Comparison of ENCODE assay signal across 9 cellular contexts in genomic region chr14:99568567-99569560, GRCh38. TPM values are rescaled to one million over a fixed set of nuclear protein-coding genes. Genes with fewer than 3 reads are reported as not detected.
A peak's percentile ranks its signal among the peaks of the same experiment; 100 is the strongest.
DNase-seq lines count a peak whose midpoint lies in the region; ATAC-seq and TF ChIP-seq lines count a peak whose summit lies in the region.
"Had no signal": no experiment of that assay in that cellular context is flagged by ENCODE, and none has a peak within 500 bp of the region (broad histone marks: within the 10 kb centered on the region; RNA-seq: fewer than 3 reads in every experiment).

No MANE protein-coding gene starts in this region.

- H3K27me3 ChIP-seq in WERI-Rb-1 (ENCODE audit: insufficient read depth, low read depth, severe bottlenecking), result no peaks in the 10 kb centered on the region
- H3K27me3 ChIP-seq in CD4-positive, alpha-beta T cell (ENCODE audit: control insufficient read depth, insufficient read depth, low read length), result no peaks in the 10 kb centered on the region

- intact Hi-C loops in CD4-positive, alpha-beta T cell (cut with DNase I, micrococcal nuclease), result no loop called here

- POLR2A ChIA-PET in CD4-positive, alpha-beta T cell (lab: Charles Lee), result no interaction called here

- no peak overlapping the region for H3K4me3 ChIP-seq in WERI-Rb-1 (ENCODE audit: low read depth, low read length)
- H3K4me3 ChIP-seq: SK-N-MC had no signal

- no peaks in the 10 kb centered on the region for H3K36me3 Mint-ChIP-seq in CD4-positive, alpha-beta T cell (ENCODE audit: low read depth)

- no peak overlapping the region for H3K27ac Mint-ChIP-seq in CD4-positive, alpha-beta T cell

- ATAC-seq in HG02981 (IDR thresholded peaks at IDR 0.05; ENCODE audit: unreplicated experiment), result no peak
- no peak for ATAC-seq in CD4-positive, alpha-beta T cell (ENCODE audit: poor library complexity)

- peak; percentile 63 for DNase-seq in CMK (ENCODE audit: low read depth)
- peak; percentile 14 for DNase-seq in MV-4-11 (lab: John Stamatoyannopoulos, UW)
- DNase-seq in WERI-Rb-1, result no peak
- peak; percentile 63 for DNase-seq in left kidney (ENCODE audit: low read depth, low spot score)
- no peak for DNase-seq in activated CD4-positive, CD25-positive, alpha-beta regulatory T cell (lab: John Stamatoyannopoulos, UW)
- no peak for DNase-seq in CD4-positive, alpha-beta T cell
- DNase-seq in activated CD4-positive, alpha-beta T cell treated with anti-CD3 and anti-CD28 coated beads, Interleukin-2, amount 50 U/mL, for 48 hours, result no peak

- no peaks in the 10 kb centered on the region for H3K4me1 Mint-ChIP-seq in CD4-positive, alpha-beta T cell (ENCODE audit: low read depth)

- CTCF ChIA-PET in CD4-positive, alpha-beta T cell (lab: Charles Lee), result no interaction called here

- no peaks in the 10 kb centered on the region for H3K27me3 Mint-ChIP-seq in CD4-positive, alpha-beta T cell

- no peak for TF ChIP-seq CTCF in WERI-Rb-1 (IDR thresholded peaks at IDR 0.05; ENCODE audit: low read depth, low read length)
- no peak for TF ChIP-seq CTCF in CD4-positive, alpha-beta T cell (IDR thresholded peaks at IDR 0.05)

- H3K9me3 Mint-ChIP-seq in CD4-positive, alpha-beta T cell, result no peaks in the 10 kb centered on the region

- H3K4me3 Mint-ChIP-seq in CD4-positive, alpha-beta T cell, result no peak overlapping the region

- no peaks in the 10 kb centered on the region for H3K9me3 ChIP-seq in WERI-Rb-1 (ENCODE audit: severe bottlenecking)
- H3K9me3 ChIP-seq in CD4-positive, alpha-beta T cell (ENCODE audit: control insufficient read depth, low read length), result no peaks in the 10 kb centered on the region

- peak overlapping the region; percentile 66 for H3K27ac ChIP-seq in WERI-Rb-1
- no peak overlapping the region for H3K27ac ChIP-seq in CD4-positive, alpha-beta T cell (ENCODE audit: low read depth, low read length)
- H3K27ac ChIP-seq: SK-N-MC had no signal

- peaks cover 12% of the 10 kb centered on the region for H3K36me3 ChIP-seq in WERI-Rb-1

RNA-seq across cellular contexts. Expression of gene CCDC85C, which starts 35.1 kb away (rescaled TPM):
- 1 to 10 TPM; 5.8 to 7.5 TPM for total RNA-seq in CD4-positive, alpha-beta T cell

Comparison
In these comparisons a context has a peak if more than half of its experiments do, and no peak if none do; other contexts are left out.
1. DNase-seq: peak in CMK (single experiment), MV-4-11 (single experiment) and left kidney (single experiment); none in WERI-Rb-1 (single experiment), activated CD4-positive, CD25-positive, alpha-beta regulatory T cell (0 of 4), CD4-positive, alpha-beta T cell (0 of 10) and activated CD4-positive, alpha-beta T cell treated with anti-CD3 and anti-CD28 coated beads, Interleukin-2, amount 50 U/mL, for 48 hours (0 of 2).